In the genomic region with DNA sequence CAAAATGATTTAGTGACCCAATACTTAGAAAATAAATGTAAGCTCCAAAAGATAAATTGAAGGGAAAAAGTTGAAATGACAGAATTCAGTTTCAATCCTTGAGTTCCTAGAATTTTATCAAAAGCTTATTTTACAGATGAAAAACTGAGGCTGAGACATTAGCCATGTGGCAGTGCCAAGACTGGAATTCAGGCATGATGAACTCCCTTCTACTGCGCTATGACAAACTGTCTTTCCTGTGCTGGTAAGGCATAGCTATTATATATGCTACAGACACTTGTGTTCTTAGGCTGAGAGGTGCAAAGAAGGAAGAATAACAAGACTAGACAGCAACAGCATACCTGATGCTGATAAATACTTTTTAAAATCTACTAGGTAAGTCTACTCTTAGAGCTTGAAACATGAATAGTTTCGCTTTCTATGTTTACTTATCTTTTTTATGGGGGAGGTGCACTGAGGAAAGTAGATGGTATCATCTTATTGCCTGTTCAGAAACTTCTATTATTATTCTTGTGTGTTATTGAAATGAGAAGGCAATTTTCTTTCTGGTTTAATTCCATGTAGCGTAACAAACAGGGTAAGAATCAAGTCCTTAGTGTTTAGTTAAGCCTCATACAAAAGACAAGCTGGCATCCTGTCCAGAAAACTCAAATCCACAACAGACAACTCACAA, we compare ENCODE assay signal across 1 cellular context.
TF ChIP-seq lines count a peak whose summit lies in the region.

No MANE protein-coding gene starts in this region.

TF ChIP-seq in K562, 482 proteins besides CTCF, POLR2A, EP300 and RAD21 (continued from another document and continues in another):
- TF ChIP-seq, protein P1, sequence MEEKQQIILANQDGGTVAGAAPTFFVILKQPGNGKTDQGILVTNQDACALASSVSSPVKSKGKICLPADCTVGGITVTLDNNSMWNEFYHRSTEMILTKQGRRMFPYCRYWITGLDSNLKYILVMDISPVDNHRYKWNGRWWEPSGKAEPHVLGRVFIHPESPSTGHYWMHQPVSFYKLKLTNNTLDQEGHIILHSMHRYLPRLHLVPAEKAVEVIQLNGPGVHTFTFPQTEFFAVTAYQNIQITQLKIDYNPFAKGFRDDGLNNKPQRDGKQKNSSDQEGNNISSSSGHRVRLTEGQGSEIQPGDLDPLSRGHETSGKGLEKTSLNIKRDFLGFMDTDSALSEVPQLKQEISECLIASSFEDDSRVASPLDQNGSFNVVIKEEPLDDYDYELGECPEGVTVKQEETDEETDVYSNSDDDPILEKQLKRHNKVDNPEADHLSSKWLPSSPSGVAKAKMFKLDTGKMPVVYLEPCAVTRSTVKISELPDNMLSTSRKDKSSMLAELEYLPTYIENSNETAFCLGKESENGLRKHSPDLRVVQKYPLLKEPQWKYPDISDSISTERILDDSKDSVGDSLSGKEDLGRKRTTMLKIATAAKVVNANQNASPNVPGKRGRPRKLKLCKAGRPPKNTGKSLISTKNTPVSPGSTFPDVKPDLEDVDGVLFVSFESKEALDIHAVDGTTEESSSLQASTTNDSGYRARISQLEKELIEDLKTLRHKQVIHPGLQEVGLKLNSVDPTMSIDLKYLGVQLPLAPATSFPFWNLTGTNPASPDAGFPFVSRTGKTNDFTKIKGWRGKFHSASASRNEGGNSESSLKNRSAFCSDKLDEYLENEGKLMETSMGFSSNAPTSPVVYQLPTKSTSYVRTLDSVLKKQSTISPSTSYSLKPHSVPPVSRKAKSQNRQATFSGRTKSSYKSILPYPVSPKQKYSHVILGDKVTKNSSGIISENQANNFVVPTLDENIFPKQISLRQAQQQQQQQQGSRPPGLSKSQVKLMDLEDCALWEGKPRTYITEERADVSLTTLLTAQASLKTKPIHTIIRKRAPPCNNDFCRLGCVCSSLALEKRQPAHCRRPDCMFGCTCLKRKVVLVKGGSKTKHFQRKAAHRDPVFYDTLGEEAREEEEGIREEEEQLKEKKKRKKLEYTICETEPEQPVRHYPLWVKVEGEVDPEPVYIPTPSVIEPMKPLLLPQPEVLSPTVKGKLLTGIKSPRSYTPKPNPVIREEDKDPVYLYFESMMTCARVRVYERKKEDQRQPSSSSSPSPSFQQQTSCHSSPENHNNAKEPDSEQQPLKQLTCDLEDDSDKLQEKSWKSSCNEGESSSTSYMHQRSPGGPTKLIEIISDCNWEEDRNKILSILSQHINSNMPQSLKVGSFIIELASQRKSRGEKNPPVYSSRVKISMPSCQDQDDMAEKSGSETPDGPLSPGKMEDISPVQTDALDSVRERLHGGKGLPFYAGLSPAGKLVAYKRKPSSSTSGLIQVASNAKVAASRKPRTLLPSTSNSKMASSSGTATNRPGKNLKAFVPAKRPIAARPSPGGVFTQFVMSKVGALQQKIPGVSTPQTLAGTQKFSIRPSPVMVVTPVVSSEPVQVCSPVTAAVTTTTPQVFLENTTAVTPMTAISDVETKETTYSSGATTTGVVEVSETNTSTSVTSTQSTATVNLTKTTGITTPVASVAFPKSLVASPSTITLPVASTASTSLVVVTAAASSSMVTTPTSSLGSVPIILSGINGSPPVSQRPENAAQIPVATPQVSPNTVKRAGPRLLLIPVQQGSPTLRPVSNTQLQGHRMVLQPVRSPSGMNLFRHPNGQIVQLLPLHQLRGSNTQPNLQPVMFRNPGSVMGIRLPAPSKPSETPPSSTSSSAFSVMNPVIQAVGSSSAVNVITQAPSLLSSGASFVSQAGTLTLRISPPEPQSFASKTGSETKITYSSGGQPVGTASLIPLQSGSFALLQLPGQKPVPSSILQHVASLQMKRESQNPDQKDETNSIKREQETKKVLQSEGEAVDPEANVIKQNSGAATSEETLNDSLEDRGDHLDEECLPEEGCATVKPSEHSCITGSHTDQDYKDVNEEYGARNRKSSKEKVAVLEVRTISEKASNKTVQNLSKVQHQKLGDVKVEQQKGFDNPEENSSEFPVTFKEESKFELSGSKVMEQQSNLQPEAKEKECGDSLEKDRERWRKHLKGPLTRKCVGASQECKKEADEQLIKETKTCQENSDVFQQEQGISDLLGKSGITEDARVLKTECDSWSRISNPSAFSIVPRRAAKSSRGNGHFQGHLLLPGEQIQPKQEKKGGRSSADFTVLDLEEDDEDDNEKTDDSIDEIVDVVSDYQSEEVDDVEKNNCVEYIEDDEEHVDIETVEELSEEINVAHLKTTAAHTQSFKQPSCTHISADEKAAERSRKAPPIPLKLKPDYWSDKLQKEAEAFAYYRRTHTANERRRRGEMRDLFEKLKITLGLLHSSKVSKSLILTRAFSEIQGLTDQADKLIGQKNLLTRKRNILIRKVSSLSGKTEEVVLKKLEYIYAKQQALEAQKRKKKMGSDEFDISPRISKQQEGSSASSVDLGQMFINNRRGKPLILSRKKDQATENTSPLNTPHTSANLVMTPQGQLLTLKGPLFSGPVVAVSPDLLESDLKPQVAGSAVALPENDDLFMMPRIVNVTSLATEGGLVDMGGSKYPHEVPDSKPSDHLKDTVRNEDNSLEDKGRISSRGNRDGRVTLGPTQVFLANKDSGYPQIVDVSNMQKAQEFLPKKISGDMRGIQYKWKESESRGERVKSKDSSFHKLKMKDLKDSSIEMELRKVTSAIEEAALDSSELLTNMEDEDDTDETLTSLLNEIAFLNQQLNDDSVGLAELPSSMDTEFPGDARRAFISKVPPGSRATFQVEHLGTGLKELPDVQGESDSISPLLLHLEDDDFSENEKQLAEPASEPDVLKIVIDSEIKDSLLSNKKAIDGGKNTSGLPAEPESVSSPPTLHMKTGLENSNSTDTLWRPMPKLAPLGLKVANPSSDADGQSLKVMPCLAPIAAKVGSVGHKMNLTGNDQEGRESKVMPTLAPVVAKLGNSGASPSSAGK (IDR thresholded peaks at IDR 0.05) = no peak
- TF ChIP-seq, protein P2, sequence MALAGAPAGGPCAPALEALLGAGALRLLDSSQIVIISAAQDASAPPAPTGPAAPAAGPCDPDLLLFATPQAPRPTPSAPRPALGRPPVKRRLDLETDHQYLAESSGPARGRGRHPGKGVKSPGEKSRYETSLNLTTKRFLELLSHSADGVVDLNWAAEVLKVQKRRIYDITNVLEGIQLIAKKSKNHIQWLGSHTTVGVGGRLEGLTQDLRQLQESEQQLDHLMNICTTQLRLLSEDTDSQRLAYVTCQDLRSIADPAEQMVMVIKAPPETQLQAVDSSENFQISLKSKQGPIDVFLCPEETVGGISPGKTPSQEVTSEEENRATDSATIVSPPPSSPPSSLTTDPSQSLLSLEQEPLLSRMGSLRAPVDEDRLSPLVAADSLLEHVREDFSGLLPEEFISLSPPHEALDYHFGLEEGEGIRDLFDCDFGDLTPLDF (CRISPR knock-in tag; IDR thresholded peaks at IDR 0.05) = no peak
- TF ChIP-seq HSF4 (CRISPR knock-in tag; IDR thresholded peaks at IDR 0.05; ENCODE audit: borderline replicate concordance) = no peak
- TF ChIP-seq, protein P3, sequence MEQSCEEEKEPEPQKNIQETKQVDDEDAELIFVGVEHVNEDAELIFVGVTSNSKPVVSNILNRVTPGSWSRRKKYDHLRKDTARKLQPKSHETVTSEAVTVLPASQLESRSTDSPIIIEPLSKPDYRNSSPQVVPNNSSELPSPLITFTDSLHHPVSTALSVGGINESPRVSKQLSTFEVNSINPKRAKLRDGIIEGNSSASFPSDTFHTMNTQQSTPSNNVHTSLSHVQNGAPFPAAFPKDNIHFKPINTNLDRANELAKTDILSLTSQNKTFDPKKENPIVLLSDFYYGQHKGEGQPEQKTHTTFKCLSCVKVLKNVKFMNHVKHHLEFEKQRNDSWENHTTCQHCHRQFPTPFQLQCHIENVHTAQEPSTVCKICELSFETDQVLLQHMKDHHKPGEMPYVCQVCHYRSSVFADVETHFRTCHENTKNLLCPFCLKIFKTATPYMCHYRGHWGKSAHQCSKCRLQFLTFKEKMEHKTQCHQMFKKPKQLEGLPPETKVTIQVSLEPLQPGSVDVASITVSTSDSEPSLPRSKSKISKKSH (CRISPR knock-in tag; IDR thresholded peaks at IDR 0.05) = no peak
- TF ChIP-seq ZNF134 (CRISPR knock-in tag; conservative IDR thresholded peaks at IDR 0.05) = no peak
- peak; percentile 22; the same call in 1 of the 2 replicates for TF ChIP-seq ARID1B (IDR thresholded peaks at IDR 0.05)
- no peak for TF ChIP-seq ZNF561 (CRISPR knock-in tag; conservative IDR thresholded peaks at IDR 0.05)
- TF ChIP-seq ZBTB8A (IDR thresholded peaks at IDR 0.05; ENCODE audit: partially characterized antibody) = no peak
- no peak for TF ChIP-seq HCFC1 (IDR thresholded peaks at IDR 0.05; ENCODE audit: low read depth, low read length)
- TF ChIP-seq DPF2 (IDR thresholded peaks at IDR 0.05) = peak; percentile 53
- peak; percentile 47; the same call in 1 of the 2 replicates for TF ChIP-seq SMARCA4 (IDR thresholded peaks at IDR 0.05)
- TF ChIP-seq, protein P4, sequence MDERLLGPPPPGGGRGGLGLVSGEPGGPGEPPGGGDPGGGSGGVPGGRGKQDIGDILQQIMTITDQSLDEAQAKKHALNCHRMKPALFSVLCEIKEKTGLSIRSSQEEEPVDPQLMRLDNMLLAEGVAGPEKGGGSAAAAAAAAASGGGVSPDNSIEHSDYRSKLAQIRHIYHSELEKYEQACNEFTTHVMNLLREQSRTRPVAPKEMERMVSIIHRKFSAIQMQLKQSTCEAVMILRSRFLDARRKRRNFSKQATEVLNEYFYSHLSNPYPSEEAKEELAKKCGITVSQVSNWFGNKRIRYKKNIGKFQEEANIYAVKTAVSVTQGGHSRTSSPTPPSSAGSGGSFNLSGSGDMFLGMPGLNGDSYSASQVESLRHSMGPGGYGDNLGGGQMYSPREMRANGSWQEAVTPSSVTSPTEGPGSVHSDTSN (CRISPR knock-in tag; IDR thresholded peaks at IDR 0.05; ENCODE audit: low read depth) = no peak
- TF ChIP-seq, protein P4 (tag; conservative IDR thresholded peaks at IDR 0.05; ENCODE audit: low read depth) = 0 out of 2 replicates have a peak, but pooled peaks have one; percentile 16
- TF ChIP-seq MYC (IDR thresholded peaks at IDR 0.05; ENCODE audit: low read depth, low read length) = peak; percentile 54; the same call in 1 of the 2 replicates
- no peak for TF ChIP-seq MYC (CRISPR knock-in tag; IDR thresholded peaks at IDR 0.05; ENCODE audit: borderline replicate concordance, low read depth)
- peak; percentile 52 for TF ChIP-seq SOX6 (IDR thresholded peaks at IDR 0.05)
- TF ChIP-seq, protein P5, sequence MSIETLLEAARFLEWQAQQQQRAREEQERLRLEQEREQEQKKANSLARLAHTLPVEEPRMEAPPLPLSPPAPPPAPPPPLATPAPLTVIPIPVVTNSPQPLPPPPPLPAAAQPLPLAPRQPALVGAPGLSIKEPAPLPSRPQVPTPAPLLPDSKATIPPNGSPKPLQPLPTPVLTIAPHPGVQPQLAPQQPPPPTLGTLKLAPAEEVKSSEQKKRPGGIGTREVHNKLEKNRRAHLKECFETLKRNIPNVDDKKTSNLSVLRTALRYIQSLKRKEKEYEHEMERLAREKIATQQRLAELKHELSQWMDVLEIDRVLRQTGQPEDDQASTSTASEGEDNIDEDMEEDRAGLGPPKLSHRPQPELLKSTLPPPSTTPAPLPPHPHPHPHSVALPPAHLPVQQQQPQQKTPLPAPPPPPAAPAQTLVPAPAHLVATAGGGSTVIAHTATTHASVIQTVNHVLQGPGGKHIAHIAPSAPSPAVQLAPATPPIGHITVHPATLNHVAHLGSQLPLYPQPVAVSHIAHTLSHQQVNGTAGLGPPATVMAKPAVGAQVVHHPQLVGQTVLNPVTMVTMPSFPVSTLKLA (conservative IDR thresholded peaks at IDR 0.05) = peak; percentile 29 to 42; a peak in 2 of 4 replicates
- no peak for TF ChIP-seq ZNF583 (CRISPR knock-in tag; IDR thresholded peaks at IDR 0.05)
- TF ChIP-seq EP400 (IDR thresholded peaks at IDR 0.05) = peak; percentile 16; the same call in 1 of the 2 replicates
- peak in 1 of 2 experiments; percentile 24; a peak in 1 of 4 replicates for TF ChIP-seq TBL1XR1 (IDR thresholded peaks at IDR 0.05; ENCODE audit: low read length in 2 of 2)
- TF ChIP-seq CTBP1 (IDR thresholded peaks at IDR 0.05; ENCODE audit: borderline replicate concordance) = no peak
- TF ChIP-seq, protein P6, sequence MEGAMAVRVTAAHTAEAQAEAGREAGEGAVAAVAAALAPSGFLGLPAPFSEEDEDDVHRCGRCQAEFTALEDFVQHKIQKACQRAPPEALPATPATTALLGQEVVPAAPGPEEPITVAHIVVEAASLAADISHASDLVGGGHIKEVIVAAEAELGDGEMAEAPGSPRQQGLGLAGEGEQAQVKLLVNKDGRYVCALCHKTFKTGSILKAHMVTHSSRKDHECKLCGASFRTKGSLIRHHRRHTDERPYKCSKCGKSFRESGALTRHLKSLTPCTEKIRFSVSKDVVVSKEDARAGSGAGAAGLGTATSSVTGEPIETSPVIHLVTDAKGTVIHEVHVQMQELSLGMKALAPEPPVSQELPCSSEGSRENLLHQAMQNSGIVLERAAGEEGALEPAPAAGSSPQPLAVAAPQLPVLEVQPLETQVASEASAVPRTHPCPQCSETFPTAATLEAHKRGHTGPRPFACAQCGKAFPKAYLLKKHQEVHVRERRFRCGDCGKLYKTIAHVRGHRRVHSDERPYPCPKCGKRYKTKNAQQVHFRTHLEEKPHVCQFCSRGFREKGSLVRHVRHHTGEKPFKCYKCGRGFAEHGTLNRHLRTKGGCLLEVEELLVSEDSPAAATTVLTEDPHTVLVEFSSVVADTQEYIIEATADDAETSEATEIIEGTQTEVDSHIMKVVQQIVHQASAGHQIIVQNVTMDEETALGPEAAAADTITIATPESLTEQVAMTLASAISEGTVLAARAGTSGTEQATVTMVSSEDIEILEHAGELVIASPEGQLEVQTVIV (CRISPR knock-in tag; IDR thresholded peaks at IDR 0.05; ENCODE audit: borderline replicate concordance) = no peak
- no peak for TF ChIP-seq ZNF12 (CRISPR knock-in tag; IDR thresholded peaks at IDR 0.05)
- no peak for TF ChIP-seq FOS (IDR thresholded peaks at IDR 0.05; ENCODE audit: extremely low read depth, insufficient read length)
- TF ChIP-seq, protein P7, sequence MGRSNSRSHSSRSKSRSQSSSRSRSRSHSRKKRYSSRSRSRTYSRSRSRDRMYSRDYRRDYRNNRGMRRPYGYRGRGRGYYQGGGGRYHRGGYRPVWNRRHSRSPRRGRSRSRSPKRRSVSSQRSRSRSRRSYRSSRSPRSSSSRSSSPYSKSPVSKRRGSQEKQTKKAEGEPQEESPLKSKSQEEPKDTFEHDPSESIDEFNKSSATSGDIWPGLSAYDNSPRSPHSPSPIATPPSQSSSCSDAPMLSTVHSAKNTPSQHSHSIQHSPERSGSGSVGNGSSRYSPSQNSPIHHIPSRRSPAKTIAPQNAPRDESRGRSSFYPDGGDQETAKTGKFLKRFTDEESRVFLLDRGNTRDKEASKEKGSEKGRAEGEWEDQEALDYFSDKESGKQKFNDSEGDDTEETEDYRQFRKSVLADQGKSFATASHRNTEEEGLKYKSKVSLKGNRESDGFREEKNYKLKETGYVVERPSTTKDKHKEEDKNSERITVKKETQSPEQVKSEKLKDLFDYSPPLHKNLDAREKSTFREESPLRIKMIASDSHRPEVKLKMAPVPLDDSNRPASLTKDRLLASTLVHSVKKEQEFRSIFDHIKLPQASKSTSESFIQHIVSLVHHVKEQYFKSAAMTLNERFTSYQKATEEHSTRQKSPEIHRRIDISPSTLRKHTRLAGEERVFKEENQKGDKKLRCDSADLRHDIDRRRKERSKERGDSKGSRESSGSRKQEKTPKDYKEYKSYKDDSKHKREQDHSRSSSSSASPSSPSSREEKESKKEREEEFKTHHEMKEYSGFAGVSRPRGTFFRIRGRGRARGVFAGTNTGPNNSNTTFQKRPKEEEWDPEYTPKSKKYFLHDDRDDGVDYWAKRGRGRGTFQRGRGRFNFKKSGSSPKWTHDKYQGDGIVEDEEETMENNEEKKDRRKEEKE (IDR thresholded peaks at IDR 0.05; ENCODE audit: borderline replicate concordance in 1 of 2, control insufficient read depth in 1 of 2, low read depth in 2 of 2, low read length in 1 of 2) = peak in 1 of 2 experiments; percentile 19; a peak in 1 of 4 replicates
- TF ChIP-seq MEF2A (IDR thresholded peaks at IDR 0.05; ENCODE audit: control insufficient read depth, low read depth, low read length) = 0 out of 2 replicates have a peak, but pooled peaks have one; percentile 28
